ENCODE assay signal across 20 cellular contexts in the genomic region with DNA sequence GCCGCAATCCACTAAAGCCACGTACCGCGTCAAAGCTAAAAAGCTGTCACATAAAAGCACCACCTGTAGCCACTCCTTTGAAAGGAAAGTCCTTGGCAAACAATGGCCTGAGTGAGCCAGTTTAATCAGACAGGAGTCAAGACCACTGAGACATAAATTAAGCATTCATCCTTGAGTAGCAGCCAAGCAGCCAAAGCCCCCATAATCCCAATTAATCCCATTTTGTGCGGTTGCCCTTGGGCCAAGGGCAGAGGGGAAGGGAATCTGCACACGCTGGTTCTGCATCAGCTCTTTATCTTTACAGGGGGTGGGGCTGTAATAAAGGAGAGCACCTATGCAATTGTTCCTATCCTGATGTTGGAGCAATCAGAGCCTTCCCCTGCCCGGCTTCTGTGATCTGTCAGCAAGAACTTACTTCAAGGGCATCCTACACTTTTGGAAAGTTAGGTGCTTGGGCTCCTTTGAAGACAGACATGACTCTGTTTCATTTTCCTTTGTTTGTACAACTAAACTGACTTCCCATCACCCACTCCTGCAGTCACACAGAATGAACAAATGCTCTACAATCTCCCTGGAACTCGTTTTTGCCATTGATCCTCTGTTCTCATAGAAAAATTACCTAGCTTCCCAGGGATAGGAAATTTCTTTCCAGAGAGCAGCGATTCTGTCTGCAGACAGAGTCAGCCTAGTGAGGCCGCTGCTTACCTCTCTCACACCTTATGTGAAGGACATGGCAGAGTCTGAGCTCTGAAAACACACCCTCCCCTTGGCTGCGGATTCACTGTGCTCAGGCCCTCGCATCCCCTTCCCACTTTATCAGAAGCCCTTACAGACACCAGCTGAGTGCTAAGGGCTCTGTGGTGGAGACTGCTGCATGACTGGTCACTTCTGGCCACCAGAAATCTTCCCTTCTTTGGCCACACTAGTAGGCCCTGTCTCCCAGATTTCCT.
DNase-seq lines count a peak whose midpoint lies in the region; ATAC-seq, FAIRE-seq and TF ChIP-seq lines count a peak whose summit lies in the region.
"Had no signal": no experiment of that assay in that cellular context is flagged by ENCODE, and none has a peak within 500 bp of the region (broad histone marks: within the 10 kb centered on the region; RNA-seq: fewer than 3 reads in every experiment).

No MANE protein-coding gene starts in this region.

- H3K9me3 ChIP-seq in A549 = no peaks in the 10 kb centered on the region
- no peaks in the 10 kb centered on the region for H3K9me3 ChIP-seq in MG63
- H3K9me3 ChIP-seq: BE2C, sigmoid colon had no signal

- H3K27me3 ChIP-seq in MG63 = no peaks in the 10 kb centered on the region
- H3K27me3 ChIP-seq: BE2C, sigmoid colon had no signal

- TF ChIP-seq EP300 in A549 (IDR thresholded peaks at IDR 0.05) = no peak

- H3K4me1 ChIP-seq in A549 = peaks cover 33% of the 10 kb centered on the region
- H3K4me1 ChIP-seq: sigmoid colon had no signal

- peak overlapping the region; percentile 85 to 89 for H3K27ac ChIP-seq in A549
- H3K27ac ChIP-seq: coronary artery, sigmoid colon had no signal

- H3K4me2 ChIP-seq in A549 = peak overlapping the region; percentile 67

- 86% methylated on average over 12 of the region's 12 CpGs for WGBS in A549 (ENCODE audit: missing lambda C conversion rate)

- TF ChIP-seq POLR2A in A549 (IDR thresholded peaks at IDR 0.05; ENCODE audit: low read length) = no peak

- DNase-seq in DMS53 (lab: John Stamatoyannopoulos, UW) = peak; percentile 58
- no peak for DNase-seq in DMS53 treated with DMSO at 0.1 percent for 48 hours (lab: John Stamatoyannopoulos, UW; ENCODE audit: unreplicated experiment)
- no peak for DNase-seq in A549 (ENCODE audit: low read depth in 1 of 2, low spot score in 1 of 2)
- peak; percentile 43 for DNase-seq in MG63
- no peak for DNase-seq in mesenteric fat pad (ENCODE audit: low spot score)
- DNase-seq in NCI-H1048 (lab: John Stamatoyannopoulos, UW) = no peak
- DNase-seq in T-helper 2 cell = no peak
- DNase-seq: 8988T; activated CD4-positive, alpha-beta T cell treated with anti-CD3 and anti-CD28 coated beads, Interleukin-2, amount 10 ng/mL, durations not matched to agents 7 days and 5 days; activated naive CD8-positive, alpha-beta T cell treated with anti-CD3 and anti-CD28 coated beads, Interleukin-2, amount 50 U/mL, for 24 hours; BE2C; COR-L47; glutamatergic neuron; NCI-H2171; RPMI8226; sigmoid colon; SW 1271 had no signal

- CTCF ChIA-PET in A549 (lab: Yijun Ruan, JAX) = interaction anchor here (1.9 kb wide), 1 partner anchor 10 kb away, joined by 9 read pairs; no protein-coding TSS in a partner anchor

- POLR2A ChIA-PET in A549 (lab: Yijun Ruan, JAX) = interaction anchor here (0.6 kb wide), 1 partner anchor 757 kb away, joined by 9 read pairs; no protein-coding TSS in a partner anchor

- FAIRE-seq in A549 (lab: Jason Lieb, UNC) = no peak
- FAIRE-seq: urothelium cell line had no signal

- no peak for TF ChIP-seq RAD21 in A549 (conservative IDR thresholded peaks at IDR 0.05 in 1 of 2, IDR thresholded peaks at IDR 0.05 in 1 of 2)

- H3K4me3 ChIP-seq in A549 (no peak overlapping the region), MG63 (no peak overlapping the region)
- H3K4me3 ChIP-seq: coronary artery, sigmoid colon had no signal

- TF ChIP-seq CTCF in A549 (IDR thresholded peaks at IDR 0.05) = no peak

- ATAC-seq in A549 (peak; percentile 15 to 41; a peak in 3 of 6 replicates), SK-N-SH treated with all-trans-retinoic acid at 6 μM for 48 hours (peak; percentile 12; the same call in 1 of the 3 replicates)

- no peaks in the 10 kb centered on the region for H3K36me3 ChIP-seq in MG63
- H3K36me3 ChIP-seq: BE2C, sigmoid colon had no signal

TF ChIP-seq in A549, 52 proteins besides CTCF, POLR2A, EP300 and RAD21 (continues in another document):
- TF ChIP-seq HOXB13 (CRISPR knock-in tag; IDR thresholded peaks at IDR 0.05; ENCODE audit: low read depth) = no peak
- no peak for TF ChIP-seq MAZ (IDR thresholded peaks at IDR 0.05; ENCODE audit: borderline replicate concordance, low read depth, low read length)
- no peak for TF ChIP-seq TFCP2L1 (CRISPR knock-in tag; IDR thresholded peaks at IDR 0.05)
- no peak for TF ChIP-seq KDM5A (IDR thresholded peaks at IDR 0.05)
- TF ChIP-seq, protein P1, sequence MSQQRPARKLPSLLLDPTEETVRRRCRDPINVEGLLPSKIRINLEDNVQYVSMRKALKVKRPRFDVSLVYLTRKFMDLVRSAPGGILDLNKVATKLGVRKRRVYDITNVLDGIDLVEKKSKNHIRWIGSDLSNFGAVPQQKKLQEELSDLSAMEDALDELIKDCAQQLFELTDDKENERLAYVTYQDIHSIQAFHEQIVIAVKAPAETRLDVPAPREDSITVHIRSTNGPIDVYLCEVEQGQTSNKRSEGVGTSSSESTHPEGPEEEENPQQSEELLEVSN (IDR thresholded peaks at IDR 0.05; ENCODE audit: borderline replicate concordance, low read depth) = no peak
- no peak for TF ChIP-seq RCOR1 (IDR thresholded peaks at IDR 0.05; ENCODE audit: low read depth, low read length)
- TF ChIP-seq RNF2 (IDR thresholded peaks at IDR 0.05; ENCODE audit: borderline replicate concordance, low read depth) = no peak
- TF ChIP-seq, protein P2, sequence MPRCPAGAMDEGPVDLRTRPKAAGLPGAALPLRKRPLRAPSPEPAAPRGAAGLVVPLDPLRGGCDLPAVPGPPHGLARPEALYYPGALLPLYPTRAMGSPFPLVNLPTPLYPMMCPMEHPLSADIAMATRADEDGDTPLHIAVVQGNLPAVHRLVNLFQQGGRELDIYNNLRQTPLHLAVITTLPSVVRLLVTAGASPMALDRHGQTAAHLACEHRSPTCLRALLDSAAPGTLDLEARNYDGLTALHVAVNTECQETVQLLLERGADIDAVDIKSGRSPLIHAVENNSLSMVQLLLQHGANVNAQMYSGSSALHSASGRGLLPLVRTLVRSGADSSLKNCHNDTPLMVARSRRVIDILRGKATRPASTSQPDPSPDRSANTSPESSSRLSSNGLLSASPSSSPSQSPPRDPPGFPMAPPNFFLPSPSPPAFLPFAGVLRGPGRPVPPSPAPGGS (IDR thresholded peaks at IDR 0.05) = no peak
- TF ChIP-seq CEBPB (IDR thresholded peaks at IDR 0.05) = no peak
- no peak for TF ChIP-seq EHMT2 (IDR thresholded peaks at IDR 0.05; ENCODE audit: low read depth)
- TF ChIP-seq PBX3 (IDR thresholded peaks at IDR 0.05) = no peak
- TF ChIP-seq ZSCAN20 (CRISPR knock-in tag; IDR thresholded peaks at IDR 0.05) = no peak

TF ChIP-seq in SK-N-SH treated with all-trans-retinoic acid at 6 μM for 48 hours, 23 proteins besides CTCF, POLR2A, EP300 and RAD21:
- TF ChIP-seq RARB (CRISPR knock-in tag; IDR thresholded peaks at IDR 0.05) = no peak
- TF ChIP-seq, protein P3, sequence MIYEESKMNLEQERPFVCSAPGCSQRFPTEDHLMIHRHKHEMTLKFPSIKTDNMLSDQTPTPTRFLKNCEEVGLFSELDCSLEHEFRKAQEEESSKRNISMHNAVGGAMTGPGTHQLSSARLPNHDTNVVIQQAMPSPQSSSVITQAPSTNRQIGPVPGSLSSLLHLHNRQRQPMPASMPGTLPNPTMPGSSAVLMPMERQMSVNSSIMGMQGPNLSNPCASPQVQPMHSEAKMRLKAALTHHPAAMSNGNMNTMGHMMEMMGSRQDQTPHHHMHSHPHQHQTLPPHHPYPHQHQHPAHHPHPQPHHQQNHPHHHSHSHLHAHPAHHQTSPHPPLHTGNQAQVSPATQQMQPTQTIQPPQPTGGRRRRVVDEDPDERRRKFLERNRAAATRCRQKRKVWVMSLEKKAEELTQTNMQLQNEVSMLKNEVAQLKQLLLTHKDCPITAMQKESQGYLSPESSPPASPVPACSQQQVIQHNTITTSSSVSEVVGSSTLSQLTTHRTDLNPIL (CRISPR knock-in tag; IDR thresholded peaks at IDR 0.05; ENCODE audit: low read depth) = no peak
- no peak for TF ChIP-seq ESRRG (CRISPR knock-in tag; IDR thresholded peaks at IDR 0.05)
- TF ChIP-seq ZNF565 (CRISPR knock-in tag; conservative IDR thresholded peaks at IDR 0.05; ENCODE audit: low read depth) = no peak
- TF ChIP-seq ZFP30 (CRISPR knock-in tag; IDR thresholded peaks at IDR 0.05) = no peak
- TF ChIP-seq TCF4 (CRISPR knock-in tag; IDR thresholded peaks at IDR 0.05; ENCODE audit: borderline replicate concordance) = no peak
- TF ChIP-seq TOX (CRISPR knock-in tag; IDR thresholded peaks at IDR 0.05; ENCODE audit: borderline replicate concordance) = no peak
- TF ChIP-seq BACH2 (CRISPR knock-in tag; IDR thresholded peaks at IDR 0.05; ENCODE audit: borderline replicate concordance) = no peak
- no peak for TF ChIP-seq SNAI2 (CRISPR knock-in tag; IDR thresholded peaks at IDR 0.05)
- TF ChIP-seq ZC3H10 (CRISPR knock-in tag; IDR thresholded peaks at IDR 0.05) = no peak
- no peak for TF ChIP-seq ZNF70 (CRISPR knock-in tag; IDR thresholded peaks at IDR 0.05)
- no peak for TF ChIP-seq TSHZ2 (CRISPR knock-in tag; IDR thresholded peaks at IDR 0.05)
- no peak for TF ChIP-seq ZNF8 (CRISPR knock-in tag; IDR thresholded peaks at IDR 0.05)

Comparison
In these comparisons a context has a peak if more than half of its experiments do, and no peak if none do; other contexts are left out.
1. DNase-seq: peak in DMS53 (single experiment) and MG63 (single experiment); none in DMS53 treated with DMSO at 0.1 percent for 48 hours (single experiment), A549 (0 of 2), mesenteric fat pad (single experiment), NCI-H1048 (single experiment) and T-helper 2 cell (0 of 5).